ENCODE assay signal across 15 cellular contexts in the genomic region with DNA sequence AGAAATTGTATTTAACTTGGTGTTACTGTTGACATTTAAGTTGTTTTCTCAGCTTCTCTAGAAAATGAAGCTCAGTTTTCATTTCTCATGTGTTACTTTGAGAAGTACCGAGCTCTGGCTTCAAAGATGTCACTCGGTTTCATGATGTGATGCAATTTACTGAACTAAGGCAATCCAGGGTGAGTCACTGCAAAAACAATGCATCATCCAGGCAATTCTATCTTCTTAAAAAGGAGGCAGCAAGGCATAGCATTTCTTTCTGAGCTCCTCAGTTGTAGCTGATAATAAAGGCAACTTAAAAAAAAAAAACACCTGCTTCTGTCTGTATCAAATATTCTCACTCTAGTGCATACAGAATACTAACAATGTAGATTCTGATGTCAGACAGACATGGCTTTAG.
DNase-seq lines count a peak whose midpoint lies in the region; ATAC-seq, FAIRE-seq and TF ChIP-seq lines count a peak whose summit lies in the region.
"Had no signal": no experiment of that assay in that cellular context is flagged by ENCODE, and none has a peak within 500 bp of the region (broad histone marks: within the 10 kb centered on the region; RNA-seq: fewer than 3 reads in every experiment).

No MANE protein-coding gene starts in this region.

- CTCF ChIA-PET in A549 (lab: Yijun Ruan, JAX) = interaction anchor here (1.9 to 2.4 kb wide), 3 partner anchors 10 to 36 kb away, joined by 5 to 8 read pairs (median 7); no protein-coding TSS in a partner anchor
- CTCF ChIA-PET in activated naive CD4-positive, alpha-beta T cell treated with anti-CD3 and anti-CD28 coated beads for 36 hours (lab: Charles Lee) = interaction anchor here (0.6 kb wide), 1 partner anchor 10 kb away, joined by 3 read pairs; no protein-coding TSS in a partner anchor

- H3K9me3 ChIP-seq in A549 = no peaks in the 10 kb centered on the region
- H3K9me3 ChIP-seq in HAP-1 = no peaks in the 10 kb centered on the region

- ATAC-seq in A549 = peak in 1 of 2 experiments; percentile 84; a peak in 2 of 6 replicates
- ATAC-seq: effector memory CD8-positive, alpha-beta T cell had no signal

- peak overlapping the region; percentile 43; the same call in 2 of the 3 replicates for H3K4me2 ChIP-seq in A549

- H3K27ac ChIP-seq in A549 = no peak overlapping the region; a peak in 1 of 6 replicates

- POLR2A ChIA-PET in A549 (lab: Yijun Ruan, JAX) = interaction anchor here (1.2 kb wide), 1 partner anchor 215 kb away, joined by 3 read pairs; a partner anchor contains a TSS

- in situ Hi-C loops in HAP-1 (cut with MboI; ENCODE audit: low sequenced_read_pairs) = no loop called here

- no peaks in the 10 kb centered on the region for H3K27me3 Mint-ChIP-seq in activated naive CD4-positive, alpha-beta T cell treated with anti-CD3 and anti-CD28 coated beads for 36 hours (ENCODE audit: low read depth)
- H3K27me3 Mint-ChIP-seq: activated B cell treated with CpG ODN at 0.5 μM for 24 hours; effector memory CD8-positive, alpha-beta T cell had no signal

- TF ChIP-seq RAD21 in A549 (conservative IDR thresholded peaks at IDR 0.05 in 1 of 2, IDR thresholded peaks at IDR 0.05 in 1 of 2) = no peak

- TF ChIP-seq CTCF in A549 (IDR thresholded peaks at IDR 0.05) = no peak

- H3K36me3 ChIP-seq in HAP-1 (replicated peaks) = no peaks in the 10 kb centered on the region

- WGBS in A549 (ENCODE audit: missing lambda C conversion rate) = 2% methylated on average over 2 of the region's 2 CpGs

- TF ChIP-seq POLR2A in A549 (IDR thresholded peaks at IDR 0.05; ENCODE audit: low read length) = no peak

- no peaks in the 10 kb centered on the region for H3K27me3 ChIP-seq in HAP-1 (ENCODE audit: low read depth)

- no peak overlapping the region for H3K4me3 Mint-ChIP-seq in activated naive CD4-positive, alpha-beta T cell treated with anti-CD3 and anti-CD28 coated beads for 36 hours
- H3K4me3 Mint-ChIP-seq: activated B cell treated with CpG ODN at 0.5 μM for 24 hours; effector memory CD8-positive, alpha-beta T cell; H9; nephron progenitor cell had no signal

- intact Hi-C loops in activated naive CD4-positive, alpha-beta T cell treated with anti-CD3 and anti-CD28 coated beads for 36 hours (cut with micrococcal nuclease) = no loop called here

- no peaks in the 10 kb centered on the region for H3K4me1 Mint-ChIP-seq in activated naive CD4-positive, alpha-beta T cell treated with anti-CD3 and anti-CD28 coated beads for 36 hours (ENCODE audit: low read depth)
- H3K4me1 Mint-ChIP-seq: activated B cell treated with CpG ODN at 0.5 μM for 24 hours had no signal

- H3K36me3 Mint-ChIP-seq in activated naive CD4-positive, alpha-beta T cell treated with anti-CD3 and anti-CD28 coated beads for 36 hours (ENCODE audit: low read depth) = no peaks in the 10 kb centered on the region

- peaks cover 9% of the 10 kb centered on the region for H3K9me3 Mint-ChIP-seq in activated naive CD4-positive, alpha-beta T cell treated with anti-CD3 and anti-CD28 coated beads for 36 hours
- H3K9me3 Mint-ChIP-seq: activated B cell treated with CpG ODN at 0.5 μM for 24 hours, nephron progenitor cell had no signal

- H3K4me1 ChIP-seq in A549 (no peaks in the 10 kb centered on the region; the same call in 2 of the 3 replicates), HAP-1 (no peaks in the 10 kb centered on the region)

- H3K4me3 ChIP-seq in A549 = no peak overlapping the region
- no peak overlapping the region for H3K4me3 ChIP-seq in HAP-1

- no peak for FAIRE-seq in A549 (lab: Jason Lieb, UNC)

- no peak overlapping the region for H3K27ac Mint-ChIP-seq in activated naive CD4-positive, alpha-beta T cell treated with anti-CD3 and anti-CD28 coated beads for 36 hours
- H3K27ac Mint-ChIP-seq: activated B cell treated with CpG ODN at 0.5 μM for 24 hours; effector memory CD8-positive, alpha-beta T cell; H9; nephron progenitor cell had no signal

- DNase-seq in A549 (ENCODE audit: low read depth in 1 of 2, low spot score in 1 of 2) (peak in 1 of 2 experiments; percentile 35), HS-27A (ENCODE audit: low read depth) (peak; percentile 77), SW480 (ENCODE audit: low spot score) (peak; percentile 36), fibroblast of the conjunctiva (ENCODE audit: low read depth) (peak; percentile 81), D341Med (ENCODE audit: low spot score) (no peak), NCI-H2227 treated with DMSO at 0.1 percent for 48 hours (lab: John Stamatoyannopoulos, UW) (no peak), HAP-1 (ENCODE audit: low spot score in 2 of 2) (no peak)
- DNase-seq in activated naive CD4-positive, alpha-beta T cell treated with anti-CD3 and anti-CD28 coated beads for 36 hours = no peak
- DNase-seq: activated B cell treated with CpG ODN at 0.5 μM for 24 hours; activated naive CD4-positive, alpha-beta T cell; effector memory CD8-positive, alpha-beta T cell; H9; NCI-H1105 treated with DMSO at 0.1 percent for 48 hours; nephron progenitor cell; substantia nigra had no signal

- TF ChIP-seq EP300 in A549 (IDR thresholded peaks at IDR 0.05) = no peak

TF ChIP-seq in A549, 52 proteins besides CTCF, POLR2A, EP300 and RAD21:
- TF ChIP-seq NR3C1 (IDR thresholded peaks at IDR 0.05) (no peak), FOSL2 (IDR thresholded peaks at IDR 0.05) (peak; percentile 42; the same call in 1 of the 2 replicates), FOSL2 (CRISPR knock-in tag; IDR thresholded peaks at IDR 0.05) (peak; percentile 52; the same call in 1 of the 2 replicates), RFX5 (IDR thresholded peaks at IDR 0.05) (no peak), CEBPB (IDR thresholded peaks at IDR 0.05) (peak; percentile 37 to 48; a peak in 2 of 4 replicates)
- TF ChIP-seq, protein P1, sequence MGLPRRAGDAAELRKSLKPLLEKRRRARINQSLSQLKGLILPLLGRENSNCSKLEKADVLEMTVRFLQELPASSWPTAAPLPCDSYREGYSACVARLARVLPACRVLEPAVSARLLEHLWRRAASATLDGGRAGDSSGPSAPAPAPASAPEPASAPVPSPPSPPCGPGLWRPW (IDR thresholded peaks at IDR 0.05) = 0 out of 2 replicates have a peak, but pooled peaks have one; percentile 25

Comparison
In these comparisons a context has a peak if more than half of its experiments do, and no peak if none do; other contexts are left out.
1. DNase-seq: peak in HS-27A (single experiment), SW480 (single experiment) and fibroblast of the conjunctiva (single experiment); none in D341Med (single experiment), NCI-H2227 treated with DMSO at 0.1 percent for 48 hours (single experiment), activated naive CD4-positive, alpha-beta T cell treated with anti-CD3 and anti-CD28 coated beads for 36 hours (single experiment) and HAP-1 (0 of 2).